Comparison of ENCODE assay signal across 23 cellular contexts in the genomic region with DNA sequence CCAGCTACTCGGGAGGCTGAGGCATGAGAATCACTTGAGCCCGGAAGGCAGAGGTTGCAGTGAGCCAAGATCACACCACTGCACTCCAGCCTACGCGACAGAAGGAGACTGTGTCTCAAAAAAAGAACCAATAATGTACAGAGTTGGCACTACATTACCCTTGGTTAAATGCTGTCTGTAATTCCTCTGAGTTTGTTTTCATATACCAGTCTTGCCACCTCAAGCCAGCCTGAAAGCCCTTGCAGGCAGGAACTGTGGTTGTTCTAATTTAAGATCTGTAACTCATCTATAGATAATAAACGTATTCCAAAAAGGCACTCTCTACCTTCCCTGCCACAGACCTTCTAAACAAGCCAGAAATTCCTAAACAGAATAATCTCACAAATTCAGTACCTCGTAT. TPM values are rescaled to one million over a fixed set of nuclear protein-coding genes. Genes with fewer than 3 reads are reported as not detected.
DNase-seq lines count a peak whose midpoint lies in the region; ATAC-seq and TF ChIP-seq lines count a peak whose summit lies in the region.
"Had no signal": no experiment of that assay in that cellular context is flagged by ENCODE, and none has a peak within 500 bp of the region (broad histone marks: within the 10 kb centered on the region; RNA-seq: fewer than 3 reads in every experiment).

No MANE protein-coding gene starts in this region.

- no peak overlapping the region for H3K9ac ChIP-seq in DND-41 (ENCODE audit: low read depth, low read length)
- H3K9ac ChIP-seq: neural progenitor cell had no signal

- CTCF ChIA-PET in activated naive CD4-positive, alpha-beta T cell treated with anti-CD3 and anti-CD28 coated beads, Interleukin-2, amount 10 ng/mL, durations not matched to agents 7 days and 5 days (lab: Charles Lee), result interaction anchor here (1.2 to 3.2 kb wide), 2 partner anchors 15 kb away, joined by 6 to 15 read pairs; no protein-coding TSS in a partner anchor

- no peak overlapping the region for H2AFZ ChIP-seq in DND-41 (ENCODE audit: low read depth, low read length)
- H2AFZ ChIP-seq: neural progenitor cell had no signal

- no peak for TF ChIP-seq POLR2A in Peyer's patch (IDR thresholded peaks at IDR 0.05)

- H3K9me3 ChIP-seq in DND-41 (ENCODE audit: insufficient read depth, low read length, severe bottlenecking) (no peaks in the 10 kb centered on the region), Peyer's patch (no peaks in the 10 kb centered on the region)
- H3K9me3 ChIP-seq: gastroesophageal sphincter, right lobe of liver, thyroid gland had no signal

- H3K4me1 ChIP-seq in DND-41 (ENCODE audit: insufficient read depth, low read length) (peaks cover 37% of the 10 kb centered on the region), Peyer's patch (peaks cover 0 to 11% (median 7%) of the 10 kb centered on the region in 4 donors)

- H3K36me3 ChIP-seq in DND-41 (ENCODE audit: insufficient read depth, low read length) (no peaks in the 10 kb centered on the region), Peyer's patch (no peaks in the 10 kb centered on the region)
- H3K36me3 ChIP-seq: gastroesophageal sphincter, neural progenitor cell, right lobe of liver, thyroid gland had no signal

- H4K20me1 ChIP-seq in DND-41 (ENCODE audit: insufficient read depth, low read length), result no peaks in the 10 kb centered on the region

- intact Hi-C loops in CD14-positive monocyte (cut with micrococcal nuclease), result loop anchor here in 1 of 2 donors (10.0 kb wide), 2 partner anchors 87 to 143 kb away; no protein-coding TSS in a partner anchor

- H3K27ac ChIP-seq in DND-41 (ENCODE audit: low read length) (peak overlapping the region; percentile 44; the same call in 1 of the 2 replicates), Peyer's patch (no peak overlapping the region)
- H3K27ac ChIP-seq: gastroesophageal sphincter, neural progenitor cell, right lobe of liver, thyroid gland had no signal

- H3K27me3 ChIP-seq in DND-41 (ENCODE audit: insufficient read depth, low read length, poor library complexity) (no peaks in the 10 kb centered on the region), Peyer's patch (no peaks in the 10 kb centered on the region)
- H3K27me3 ChIP-seq: gastroesophageal sphincter, neural progenitor cell, right lobe of liver, thyroid gland had no signal

- H3K79me2 ChIP-seq in DND-41 (ENCODE audit: insufficient read depth, low read length), result peaks cover 82% of the 10 kb centered on the region

- no peak overlapping the region for H3K4me2 ChIP-seq in DND-41 (ENCODE audit: insufficient read depth, low read length)
- H3K4me2 ChIP-seq: neural progenitor cell had no signal

- no peaks in the 10 kb centered on the region for H3K27me3 Mint-ChIP-seq in activated naive CD4-positive, alpha-beta T cell treated with anti-CD3 and anti-CD28 coated beads, Interleukin-2, amount 10 ng/mL, durations not matched to agents 7 days and 5 days
- no peaks in the 10 kb centered on the region for H3K27me3 Mint-ChIP-seq in activated T-helper 17 cell treated with anti-CD3 and anti-CD28 coated beads, Interleukin-2, amount 50 U/mL, for 72 hours
- no peaks in the 10 kb centered on the region for H3K27me3 Mint-ChIP-seq in natural killer cell treated with Interleukin-12 subunit alpha and Interleukin-12 subunit beta and Interleukin-15 and Interleukin-18, amount 100 ng/mL, for 72 hours
- no peaks in the 10 kb centered on the region for H3K27me3 Mint-ChIP-seq in CD14-positive monocyte (ENCODE audit: low read depth in 3 of 3)

- H3K4me1 Mint-ChIP-seq in activated naive CD4-positive, alpha-beta T cell treated with anti-CD3 and anti-CD28 coated beads, Interleukin-2, amount 10 ng/mL, durations not matched to agents 7 days and 5 days, result peaks cover 62% of the 10 kb centered on the region
- peaks cover 31% of the 10 kb centered on the region for H3K4me1 Mint-ChIP-seq in activated T-helper 17 cell treated with anti-CD3 and anti-CD28 coated beads, Interleukin-2, amount 50 U/mL, for 72 hours
- peaks cover 15 to 17% of the 10 kb centered on the region in 2 donors for H3K4me1 Mint-ChIP-seq in natural killer cell treated with Interleukin-12 subunit alpha and Interleukin-12 subunit beta and Interleukin-15 and Interleukin-18, amount 100 ng/mL, for 72 hours (ENCODE audit: low read depth in 2 of 2)
- peaks cover 13% of the 10 kb centered on the region for H3K4me1 Mint-ChIP-seq in CD14-positive monocyte

- H3K9me3 Mint-ChIP-seq in activated naive CD4-positive, alpha-beta T cell treated with anti-CD3 and anti-CD28 coated beads, Interleukin-2, amount 10 ng/mL, durations not matched to agents 7 days and 5 days, result no peaks in the 10 kb centered on the region
- H3K9me3 Mint-ChIP-seq in activated T-helper 17 cell treated with anti-CD3 and anti-CD28 coated beads, Interleukin-2, amount 50 U/mL, for 72 hours, result no peaks in the 10 kb centered on the region
- H3K9me3 Mint-ChIP-seq in natural killer cell treated with Interleukin-12 subunit alpha and Interleukin-12 subunit beta and Interleukin-15 and Interleukin-18, amount 100 ng/mL, for 72 hours, result no peaks in the 10 kb centered on the region
- no peaks in the 10 kb centered on the region for H3K9me3 Mint-ChIP-seq in CD14-positive monocyte

- H3K4me3 Mint-ChIP-seq in activated naive CD4-positive, alpha-beta T cell treated with anti-CD3 and anti-CD28 coated beads, Interleukin-2, amount 10 ng/mL, durations not matched to agents 7 days and 5 days, result no peak overlapping the region
- H3K4me3 Mint-ChIP-seq in activated T-helper 17 cell treated with anti-CD3 and anti-CD28 coated beads, Interleukin-2, amount 50 U/mL, for 72 hours, result no peak overlapping the region
- H3K4me3 Mint-ChIP-seq in natural killer cell treated with Interleukin-12 subunit alpha and Interleukin-12 subunit beta and Interleukin-15 and Interleukin-18, amount 100 ng/mL, for 72 hours, result no peak overlapping the region
- H3K4me3 Mint-ChIP-seq in CD14-positive monocyte, result no peak overlapping the region
- H3K4me3 Mint-ChIP-seq: H9, neural progenitor cell had no signal

- no peak for ATAC-seq in DND-41 (ENCODE audit: insufficient read depth, low read depth)
- no peak for ATAC-seq in activated T-helper 17 cell treated with anti-CD3 and anti-CD28 coated beads, Interleukin-2, amount 50 U/mL, for 72 hours (replicated peaks)
- ATAC-seq in natural killer cell treated with Interleukin-12 subunit alpha and Interleukin-12 subunit beta and Interleukin-15 and Interleukin-18, amount 100 ng/mL, for 72 hours, result no peak
- ATAC-seq: gastroesophageal sphincter, PC-3, right lobe of liver had no signal

- in situ Hi-C loops in GM13976 (cut with MboI; ENCODE audit: low sequenced_read_pairs, unreplicated experiment), result no loop called here

- no peak overlapping the region for H3K4me3 ChIP-seq in DND-41 (ENCODE audit: low read depth in 1 of 2, low read length in 2 of 2)
- H3K4me3 ChIP-seq in Peyer's patch, result no peak overlapping the region
- H3K4me3 ChIP-seq: gastroesophageal sphincter, neural progenitor cell, right lobe of liver, thyroid gland had no signal

- H3K36me3 Mint-ChIP-seq in activated naive CD4-positive, alpha-beta T cell treated with anti-CD3 and anti-CD28 coated beads, Interleukin-2, amount 10 ng/mL, durations not matched to agents 7 days and 5 days, result peaks cover 25% of the 10 kb centered on the region
- H3K36me3 Mint-ChIP-seq in activated T-helper 17 cell treated with anti-CD3 and anti-CD28 coated beads, Interleukin-2, amount 50 U/mL, for 72 hours (ENCODE audit: low read depth), result peaks cover 14% of the 10 kb centered on the region
- H3K36me3 Mint-ChIP-seq in natural killer cell treated with Interleukin-12 subunit alpha and Interleukin-12 subunit beta and Interleukin-15 and Interleukin-18, amount 100 ng/mL, for 72 hours, result peaks cover under 1% of the 10 kb centered on the region
- H3K36me3 Mint-ChIP-seq in CD14-positive monocyte, result peaks cover 0 to 7% of the 10 kb centered on the region in 2 donors

- TF ChIP-seq CTCF in DND-41 (IDR thresholded peaks at IDR 0.05; ENCODE audit: borderline replicate concordance, extremely low read depth, low read length, poor library complexity, severe bottlenecking) (no peak), CD14-positive monocyte (IDR thresholded peaks at IDR 0.05) (no peak), Peyer's patch (IDR thresholded peaks at IDR 0.05) (no peak), GM13976 (IDR thresholded peaks at IDR 0.05; ENCODE audit: borderline replicate concordance, control extremely low read depth, extremely low read depth, insufficient read depth, missing control alignments) (no peak)

- peak overlapping the region; percentile 46 for H3K27ac Mint-ChIP-seq in activated naive CD4-positive, alpha-beta T cell treated with anti-CD3 and anti-CD28 coated beads, Interleukin-2, amount 10 ng/mL, durations not matched to agents 7 days and 5 days
- peak overlapping the region; percentile 10 for H3K27ac Mint-ChIP-seq in activated T-helper 17 cell treated with anti-CD3 and anti-CD28 coated beads, Interleukin-2, amount 50 U/mL, for 72 hours
- H3K27ac Mint-ChIP-seq in natural killer cell treated with Interleukin-12 subunit alpha and Interleukin-12 subunit beta and Interleukin-15 and Interleukin-18, amount 100 ng/mL, for 72 hours, result peak overlapping the region; percentile 63 to 68
- no peak overlapping the region for H3K27ac Mint-ChIP-seq in CD14-positive monocyte
- H3K27ac Mint-ChIP-seq: neural progenitor cell had no signal

- no peak for DNase-seq in activated naive CD4-positive, alpha-beta T cell treated with anti-CD3 and anti-CD28 coated beads, Interleukin-2, amount 10 ng/mL, durations not matched to agents 7 days and 5 days
- no peak for DNase-seq in activated naive CD4-positive, alpha-beta T cell (lab: John Stamatoyannopoulos, UW)
- no peak for DNase-seq in DND-41
- no peak for DNase-seq in natural killer cell treated with Interleukin-12 subunit alpha and Interleukin-12 subunit beta and Interleukin-15 and Interleukin-18, amount 100 ng/mL, for 72 hours (ENCODE audit: low spot score)
- no peak for DNase-seq in CD14-positive monocyte (ENCODE audit: low spot score)
- no peak for DNase-seq in Peyer's patch
- no peak for DNase-seq in GM13976 (ENCODE audit: low spot score)
- DNase-seq: ACHN; activated CD4-positive, alpha-beta T cell treated with anti-CD3 and anti-CD28 coated beads for 1 hour; DMS 273 treated with DMSO at 0.1 percent for 48 hours; H9; midbrain; NCI-H1092; NCI-H446 treated with DMSO at 0.1 percent for 48 hours; PC-3; right lobe of liver; SIG-M5; stimulated activated CD4-positive, alpha-beta T cell treated with anti-CD3 and anti-CD28 coated beads, Interleukin-4, amount 100 ng/mL, for 4 hours; stimulated activated naive CD4-positive, alpha-beta T cell treated with Interleukin-2 at 50 U/mL for 16 hours; thyroid gland had no signal

RNA-seq across cellular contexts. Expression of a gene that starts 4.3 kb away (rescaled TPM):
- 100 to 1,000 TPM in 1 of 2 donors, 10 to 100 TPM in 1; 83.6 to 170 TPM for total RNA-seq in activated T-helper 17 cell treated with anti-CD3 and anti-CD28 coated beads, Interleukin-2, amount 50 U/mL, for 72 hours
- 100 to 1,000 TPM; 127 to 161 TPM for total RNA-seq in natural killer cell treated with Interleukin-12 subunit alpha and Interleukin-12 subunit beta and Interleukin-15 and Interleukin-18, amount 100 ng/mL, for 72 hours
- polyA plus RNA-seq in CD14-positive monocyte, result 1 to 10 TPM; 3.1 to 4.6 TPM
- total RNA-seq in Peyer's patch, result 100 to 1,000 TPM in 3 of 4 donors, 10 to 100 TPM in 1; 97.6 to 328 (median 141) TPM

Comparison
In these comparisons a context has a peak if more than half of its experiments do, and no peak if none do; other contexts are left out.
1. H3K27ac Mint-ChIP-seq: peak in activated naive CD4-positive, alpha-beta T cell treated with anti-CD3 and anti-CD28 coated beads, Interleukin-2, amount 10 ng/mL, durations not matched to agents 7 days and 5 days (single experiment), activated T-helper 17 cell treated with anti-CD3 and anti-CD28 coated beads, Interleukin-2, amount 50 U/mL, for 72 hours (single experiment) and natural killer cell treated with Interleukin-12 subunit alpha and Interleukin-12 subunit beta and Interleukin-15 and Interleukin-18, amount 100 ng/mL, for 72 hours (2 of 2); none in CD14-positive monocyte (0 of 7).